8 cellular contexts compared by ENCODE assay signal in genomic region chr12:724194-724855, GRCh38. TPM values are rescaled to one million over a fixed set of nuclear protein-coding genes. Genes with fewer than 3 reads are reported as not detected.
DNase-seq lines count a peak whose midpoint lies in the region; FAIRE-seq and TF ChIP-seq lines count a peak whose summit lies in the region.

No MANE protein-coding gene starts in this region.

- H3K9ac ChIP-seq in OCI-LY3 (ENCODE audit: low read length) (peak overlapping the region; percentile 31; the same call in 1 of the 2 replicates), H1 (replicated peaks in 1 of 4; ENCODE audit: extremely low read depth in 1 of 4, low read depth in 3 of 4, low read length in 3 of 4) (no peak overlapping the region)

- H3K27me3 ChIP-seq in OCI-LY3 (ENCODE audit: low read depth, low read length) (no peaks in the 10 kb centered on the region), H1 (replicated peaks in 1 of 4; ENCODE audit: control insufficient read depth in 3 of 4, extremely low read depth in 1 of 4, insufficient read depth in 3 of 4, low read length in 3 of 4) (no peaks in the 10 kb centered on the region)

- H3K23me2 ChIP-seq in H1 (ENCODE audit: low read depth, low read length): no peaks in the 10 kb centered on the region; the same call in 1 of the 2 replicates

- WGBS in H1 (ENCODE audit: extremely low coverage in 1 of 2, insufficient coverage in 1 of 2, insufficient read length in 1 of 2, insufficient replicate concordance in 2 of 2, low coverage in 1 of 2, low lambda C conversion rate in 2 of 2, missing lambda C conversion rate in 1 of 2), 2 experiments: 84% methylated on average over 6 of the region's 6 CpGs; no CpG with 5 or more reads in 1 of the 2 experiments

- no peaks in the 10 kb centered on the region for H4K20me1 ChIP-seq in OCI-LY3 (ENCODE audit: insufficient read depth, low read length)
- H4K20me1 ChIP-seq in H1 (replicated peaks in 1 of 2; ENCODE audit: control insufficient read depth in 1 of 2, insufficient read depth in 2 of 2, low read length in 2 of 2): no peaks in the 10 kb centered on the region

- no peaks in the 10 kb centered on the region for H3K9me3 Mint-ChIP-seq in activated naive CD4-positive, alpha-beta T cell treated with anti-CD3 and anti-CD28 coated beads for 36 hours
- H3K9me3 Mint-ChIP-seq in chondrocyte (ENCODE audit: low read depth): no peaks in the 10 kb centered on the region

- H2BK5ac ChIP-seq in H1 (ENCODE audit: low read depth, low read length): no peak overlapping the region

- H2AFZ ChIP-seq in OCI-LY3 (ENCODE audit: low read depth, low read length) (peak overlapping the region; percentile 59), H1 (ENCODE audit: low read length) (peak overlapping the region; percentile 4)

- CTCF ChIA-PET in activated naive CD4-positive, alpha-beta T cell treated with anti-CD3 and anti-CD28 coated beads for 36 hours (lab: Charles Lee): interaction anchor here (2.5 kb wide), 1 partner anchor 27 kb away, joined by 10 read pairs; no protein-coding TSS in a partner anchor
- CTCF ChIA-PET in H1 (lab: Charles Lee; ENCODE audit: partially characterized antibody): interaction anchor here (1.6 kb wide), 1 partner anchor 154 kb away, joined by 3 read pairs; no protein-coding TSS in a partner anchor

- H4K5ac ChIP-seq in H1 (ENCODE audit: insufficient read length, low read depth, low read length): no peak overlapping the region

- POLR2A ChIA-PET in H1 (lab: Charles Lee; ENCODE audit: partially characterized antibody): interaction anchor here (1.1 kb wide), 1 partner anchor 27 kb away, joined by 3 read pairs; no protein-coding TSS in a partner anchor

- H2BK120ac ChIP-seq in H1 (replicated peaks; ENCODE audit: low read depth, low read length): no peak overlapping the region

- no peak for TF ChIP-seq POLR2A in H1 (IDR thresholded peaks at IDR 0.05; ENCODE audit: control extremely low read depth in 1 of 2, low read depth in 2 of 2, low read length in 2 of 2)

- H3K27ac ChIP-seq in OCI-LY3 (ENCODE audit: low read length) (peak overlapping the region; percentile 42), H1 (ENCODE audit: low read depth, low read length) (no peak overlapping the region)

- H3K79me2 ChIP-seq in OCI-LY3 (ENCODE audit: low read length): no peaks in the 10 kb centered on the region
- no peaks in the 10 kb centered on the region for H3K79me2 ChIP-seq in H1 (ENCODE audit: control insufficient read depth in 1 of 2, insufficient read depth in 2 of 2, low read length in 2 of 2)

- H3K4me3 Mint-ChIP-seq in activated naive CD4-positive, alpha-beta T cell treated with anti-CD3 and anti-CD28 coated beads for 36 hours: peak overlapping the region; percentile 14
- H3K4me3 Mint-ChIP-seq in chondrocyte (ENCODE audit: unreplicated experiment): no peak overlapping the region

- H2AK5ac ChIP-seq in H1 (ENCODE audit: low read depth, low read length): no peak overlapping the region

- H3K36me3 ChIP-seq in OCI-LY3 (replicated peaks; ENCODE audit: low read depth, low read length) (peaks cover 4% of the 10 kb centered on the region), H1 (ENCODE audit: control insufficient read depth in 2 of 4, insufficient read depth in 4 of 4, low read length in 3 of 4) (no peaks in the 10 kb centered on the region)

- no peaks in the 10 kb centered on the region for H3K79me1 ChIP-seq in H1 (ENCODE audit: low read depth, low read length)

- H3K4me1 Mint-ChIP-seq in activated naive CD4-positive, alpha-beta T cell treated with anti-CD3 and anti-CD28 coated beads for 36 hours (ENCODE audit: low read depth): peaks cover 83% of the 10 kb centered on the region
- peaks cover 34% of the 10 kb centered on the region for H3K4me1 Mint-ChIP-seq in chondrocyte (ENCODE audit: low read depth)

- no peak overlapping the region for H3K4ac ChIP-seq in H1 (replicated peaks; ENCODE audit: insufficient read length, low read depth, low read length)

- peak overlapping the region; percentile 43 for H3K4me2 ChIP-seq in OCI-LY3 (ENCODE audit: low read length)
- no peak overlapping the region for H3K4me2 ChIP-seq in H1 (ENCODE audit: insufficient read depth in 1 of 2, low read depth in 2 of 2, low read length in 2 of 2)

- no peak overlapping the region for H3K14ac ChIP-seq in H1 (ENCODE audit: insufficient read length)

- intact Hi-C loops in activated naive CD4-positive, alpha-beta T cell treated with anti-CD3 and anti-CD28 coated beads for 36 hours (cut with micrococcal nuclease): loop anchor here (1.0 kb wide), 1 partner anchor 50 kb away; no protein-coding TSS in a partner anchor

- no peak overlapping the region for H3K56ac ChIP-seq in H1 (replicated peaks; ENCODE audit: insufficient read length, low read depth, low read length)

- H3K4me3 ChIP-seq in OCI-LY3 (ENCODE audit: low read length) (no peak overlapping the region), H1 (ENCODE audit: extremely low read depth in 1 of 4, insufficient read depth in 2 of 4, low read depth in 3 of 4, low read length in 4 of 4) (no peak overlapping the region)

- peak; percentile 54 for DNase-seq in activated naive CD4-positive, alpha-beta T cell treated with anti-CD3 and anti-CD28 coated beads for 36 hours
- DNase-seq in activated naive CD4-positive, alpha-beta T cell treated with Interleukin-2 at 50 U/mL for 16 hours: no peak
- DNase-seq in H1 (ENCODE audit: low read depth in 1 of 2, low spot score in 2 of 2) (no peak), SK-N-DZ (ENCODE audit: low spot score) (no peak), 8988T (no peak), chondrocyte (ENCODE audit: low spot score) (no peak)
- DNase-seq in stimulated activated naive CD4-positive, alpha-beta T cell treated with Interleukin-2 at 50 U/mL for 16 hours (lab: John Stamatoyannopoulos, UW): peak; percentile 5

- 0 out of 2 replicates have a peak overlapping the region, but pooled peaks have one; percentile 0 for H3K18ac ChIP-seq in H1 (ENCODE audit: extremely low read depth, low read length)

- H3K36me3 Mint-ChIP-seq in activated naive CD4-positive, alpha-beta T cell treated with anti-CD3 and anti-CD28 coated beads for 36 hours (ENCODE audit: low read depth): no peaks in the 10 kb centered on the region
- H3K36me3 Mint-ChIP-seq in chondrocyte (ENCODE audit: low read depth): no peaks in the 10 kb centered on the region

- H4K91ac ChIP-seq in H1 (replicated peaks; ENCODE audit: insufficient read length, low read length): no peak overlapping the region

- TF ChIP-seq CTCF in OCI-LY3 (IDR thresholded peaks at IDR 0.05; ENCODE audit: low read depth, low read length) (no peak), H1 (IDR thresholded peaks at IDR 0.05; ENCODE audit: control extremely low read depth in 1 of 3, insufficient read depth in 1 of 3, low read depth in 1 of 3, low read length in 3 of 3) (no peak), chondrocyte (IDR thresholded peaks at IDR 0.05) (no peak)

- H3K4me1 ChIP-seq in OCI-LY3 (ENCODE audit: low read length) (peaks cover 46% of the 10 kb centered on the region), H1 (replicated peaks in 1 of 4; ENCODE audit: control insufficient read depth in 3 of 4, insufficient read depth in 4 of 4, low read length in 3 of 4) (peaks cover 0 to 5% (median 2%) of the 10 kb centered on the region in 4 experiments)

- H4K8ac ChIP-seq in H1 (ENCODE audit: extremely low read depth, insufficient read depth, low read length): no peak overlapping the region

- TF ChIP-seq EP300 in H1 (IDR thresholded peaks at IDR 0.05; ENCODE audit: borderline replicate concordance in 1 of 2, low read depth in 2 of 2, low read length in 2 of 2): no peak

- no peak overlapping the region for H2BK20ac ChIP-seq in H1 (ENCODE audit: low read length)

- no peak overlapping the region for H3K23ac ChIP-seq in H1 (ENCODE audit: insufficient read length)

- H3K27ac Mint-ChIP-seq in activated naive CD4-positive, alpha-beta T cell treated with anti-CD3 and anti-CD28 coated beads for 36 hours: peak overlapping the region; percentile 80
- H3K27ac Mint-ChIP-seq in chondrocyte (ENCODE audit: unreplicated experiment): no peak overlapping the region

- H2BK15ac ChIP-seq in H1 (ENCODE audit: low read length): no peak overlapping the region

- H3K27me3 Mint-ChIP-seq in activated naive CD4-positive, alpha-beta T cell treated with anti-CD3 and anti-CD28 coated beads for 36 hours (ENCODE audit: low read depth): no peaks in the 10 kb centered on the region
- H3K27me3 Mint-ChIP-seq in chondrocyte (ENCODE audit: low read depth): no peaks in the 10 kb centered on the region

- no peaks in the 10 kb centered on the region for H3K9me3 ChIP-seq in OCI-LY3 (ENCODE audit: insufficient read depth, low read length)
- H3K9me3 ChIP-seq in H1 (ENCODE audit: insufficient read depth in 2 of 2, low read depth in 1 of 2, low read length in 1 of 2): no peaks in the 10 kb centered on the region

- TF ChIP-seq RAD21 in H1 (IDR thresholded peaks at IDR 0.05 in 1 of 2, conservative IDR thresholded peaks at IDR 0.05 in 1 of 2; ENCODE audit: low read depth in 2 of 2, low read length in 2 of 2): no peak

- H2BK12ac ChIP-seq in H1 (ENCODE audit: low read depth, low read length): no peak overlapping the region

- FAIRE-seq in H1 (lab: Jason Lieb, UNC): peak; percentile 60

TF ChIP-seq in H1, 55 proteins besides CTCF, POLR2A, EP300 and RAD21 (continues in another document):
- TF ChIP-seq USF2 (IDR thresholded peaks at IDR 0.05; ENCODE audit: low read length) (no peak), KDM4A (IDR thresholded peaks at IDR 0.05; ENCODE audit: low read depth, low read length, severe bottlenecking) (no peak), TCF12 (IDR thresholded peaks at IDR 0.05; ENCODE audit: low read depth, low read length) (no peak)

RNA-seq across cellular contexts. Expression of gene WNK1, which starts 28.1 kb away (rescaled TPM):
- 100 to 1,000 TPM; 112 to 134 TPM for total RNA-seq in activated naive CD4-positive, alpha-beta T cell treated with anti-CD3 and anti-CD28 coated beads for 36 hours
- 151 and 157 TPM in 2 replicates for total RNA-seq in H1 (2021; fragmentation: NEBNext Ultra II Directional; extraction: Animal tissue kit (Norgen Biotek cat#: 25700))
- polyA plus RNA-seq in H1 (2011; rRNA removed): 65.6 and 88.2 TPM in 2 replicates
- 64.7 TPM for polyA plus RNA-seq in H1 (2011; cell fraction: cytosol; rRNA removed)
- polyA plus RNA-seq in H1 (2011; cell fraction: nucleus; rRNA removed): 126 TPM
- 83.6 to 122 TPM (median 104 TPM) in 4 replicates for polyA plus RNA-seq in H1 (2012, experiment 1 of 2)
- 3.8 TPM for polyA plus RNA-seq in H1 (2012, experiment 2 of 2)
- polyA plus RNA-seq in H1 (2013, experiment 1 of 2): 50.7 TPM
- 43.2 TPM for polyA plus RNA-seq in H1 (2013, experiment 2 of 2)
- polyA minus RNA-seq in H1 (2011; rRNA and poly(A)+ RNA removed): 308 and 326 TPM in 2 replicates
- polyA minus RNA-seq in H1 (2011; cell fraction: cytosol; rRNA and poly(A)+ RNA removed): 269 TPM
- polyA minus RNA-seq in H1 (2011; cell fraction: nucleus; rRNA and poly(A)+ RNA removed): 226 TPM
- polyA plus RNA-seq in SK-N-DZ (2014; cell fraction: cytosol; rRNA removed): 29.7 and 30.9 TPM in 2 replicates
- polyA plus RNA-seq in SK-N-DZ (2014; cell fraction: nucleus; rRNA removed): 29.4 and 33.5 TPM in 2 replicates
- total RNA-seq in chondrocyte: 163 to 274 TPM (median 172 TPM) in 3 replicates

Comparison
In these comparisons a context has a peak if more than half of its experiments do, and no peak if none do; other contexts are left out.
1. DNase-seq: peak in activated naive CD4-positive, alpha-beta T cell treated with anti-CD3 and anti-CD28 coated beads for 36 hours (single experiment) and stimulated activated naive CD4-positive, alpha-beta T cell treated with Interleukin-2 at 50 U/mL for 16 hours (single experiment); none in activated naive CD4-positive, alpha-beta T cell treated with Interleukin-2 at 50 U/mL for 16 hours (single experiment), H1 (0 of 2), SK-N-DZ (single experiment), 8988T (single experiment) and chondrocyte (single experiment).